In genomic region chr20:57176842-57177241, GRCh38 we compare ENCODE assay signal across 27 cellular contexts.
"Had no signal": no experiment of that assay in that cellular context is flagged by ENCODE, and none has a peak within 500 bp of the region (broad histone marks: within the 10 kb centered on the region; RNA-seq: fewer than 3 reads in every experiment).

No MANE protein-coding gene starts in this region.

- FAIRE-seq: endometrium, islet of Langerhans, keratinocyte had no signal

- H3K27me3 ChIP-seq: colonic mucosa, gastrocnemius medialis had no signal

- DNase-seq: colonic mucosa; cortex of kidney; effector CD8-positive, alpha-beta T cell; effector memory CD8-positive, alpha-beta T cell; endodermal cell; erythroblast; esophagus squamous epithelium; foreskin fibroblast; foreskin melanocyte; gastrocnemius medialis; glutamatergic neuron; head of caudate nucleus; heart right ventricle; hippocampal formation; left cardiac atrium; left lung; left ventricle myocardium superior; lower lobe of right lung; mesenchymal stem cell had no signal

- H3K9me3 ChIP-seq: colonic mucosa, esophagus squamous epithelium, gastrocnemius medialis, heart right ventricle, left lung, lower lobe of right lung, mucosa of descending colon had no signal

- H3K9me3 Mint-ChIP-seq: dendritic cell treated with granulocyte-macrophage colony-stimulating factor and Interleukin-4, amounts not matched to agents 40 ng/mL and 50 ng/mL, for 4 days; effector memory CD8-positive, alpha-beta T cell; endodermal cell; mesothelial cell of epicardium had no signal

- H3K27ac ChIP-seq: colonic mucosa, epithelial cell of prostate, esophagus squamous epithelium, gastrocnemius medialis, heart right ventricle, left lung, lower lobe of right lung had no signal

- H3K4me1 ChIP-seq: colonic mucosa, gastrocnemius medialis, heart right ventricle, left lung, lower lobe of right lung had no signal

- H3K36me3 ChIP-seq: colonic mucosa, gastrocnemius medialis, heart right ventricle, left lung, lower lobe of right lung had no signal

- H3K4me3 Mint-ChIP-seq: dendritic cell treated with granulocyte-macrophage colony-stimulating factor and Interleukin-4, amounts not matched to agents 40 ng/mL and 50 ng/mL, for 4 days; effector memory CD8-positive, alpha-beta T cell; endodermal cell; mesothelial cell of epicardium had no signal

- ATAC-seq: effector memory CD8-positive, alpha-beta T cell; esophagus mucosa; gastrocnemius medialis; heart right ventricle; left cardiac atrium; left lung; left ventricle myocardium superior; lower lobe of right lung; mucosa of descending colon had no signal

- H3K4me3 ChIP-seq: colonic mucosa, esophagus squamous epithelium, gastrocnemius medialis, heart right ventricle, left lung, lower lobe of right lung, mucosa of descending colon had no signal

- H3K27ac Mint-ChIP-seq: dendritic cell treated with granulocyte-macrophage colony-stimulating factor and Interleukin-4, amounts not matched to agents 40 ng/mL and 50 ng/mL, for 4 days; effector memory CD8-positive, alpha-beta T cell; endodermal cell; mesothelial cell of epicardium had no signal
